In genomic region chr18:58545338-58546096, GRCh38 we compare ENCODE assay signal across 21 cellular contexts.
A peak's percentile ranks its signal among the peaks of the same experiment; 100 is the strongest.
DNase-seq lines count a peak whose midpoint lies in the region; ATAC-seq, FAIRE-seq and TF ChIP-seq lines count a peak whose summit lies in the region.
"Had no signal": no experiment of that assay in that cellular context is flagged by ENCODE, and none has a peak within 500 bp of the region (broad histone marks: within the 10 kb centered on the region; RNA-seq: fewer than 3 reads in every experiment).

No MANE protein-coding gene starts in this region.

- TF ChIP-seq POLR2A in GM12892 (IDR thresholded peaks at IDR 0.05; ENCODE audit: low read depth, low read length) (no peak), thyroid gland (IDR thresholded peaks at IDR 0.05) (no peak)

- H3K9me3 ChIP-seq in thyroid gland, result no peaks in the 10 kb centered on the region
- H3K9me3 ChIP-seq in MG63, result no peaks in the 10 kb centered on the region
- H3K9me3 ChIP-seq: breast epithelium, left lung, SJCRH30 had no signal

- no peak overlapping the region for H3K4me3 ChIP-seq in thyroid gland (replicated peaks in 1 of 3)
- no peak overlapping the region for H3K4me3 ChIP-seq in MG63
- H3K4me3 ChIP-seq: breast epithelium, dorsolateral prefrontal cortex, left lung, SJCRH30 had no signal

- peaks cover 86% of the 10 kb centered on the region for H3K4me1 Mint-ChIP-seq in activated CD4-positive, alpha-beta T cell treated with anti-CD3 and anti-CD28 coated beads for 36 hours
- H3K4me1 Mint-ChIP-seq in chondrocyte (ENCODE audit: low read depth), result peaks cover 66% of the 10 kb centered on the region
- peaks cover 45% of the 10 kb centered on the region for H3K4me1 Mint-ChIP-seq in osteocyte (ENCODE audit: unreplicated experiment)

- H3K27me3 Mint-ChIP-seq in activated CD4-positive, alpha-beta T cell treated with anti-CD3 and anti-CD28 coated beads for 36 hours, result no peaks in the 10 kb centered on the region
- no peaks in the 10 kb centered on the region for H3K27me3 Mint-ChIP-seq in chondrocyte (ENCODE audit: low read depth)
- H3K27me3 Mint-ChIP-seq in osteocyte (ENCODE audit: unreplicated experiment), result no peaks in the 10 kb centered on the region
- H3K27me3 Mint-ChIP-seq: B cell, T-helper 17 cell had no signal

- no peaks in the 10 kb centered on the region for H3K9me3 Mint-ChIP-seq in activated CD4-positive, alpha-beta T cell treated with anti-CD3 and anti-CD28 coated beads for 36 hours (ENCODE audit: low read depth)
- H3K9me3 Mint-ChIP-seq in chondrocyte (ENCODE audit: low read depth), result no peaks in the 10 kb centered on the region
- no peaks in the 10 kb centered on the region for H3K9me3 Mint-ChIP-seq in osteocyte (ENCODE audit: unreplicated experiment)

- H3K4me1 ChIP-seq in thyroid gland, result no peaks in the 10 kb centered on the region
- H3K4me1 ChIP-seq: breast epithelium had no signal

- H3K36me3 ChIP-seq in thyroid gland, result no peaks in the 10 kb centered on the region
- H3K36me3 ChIP-seq in MG63, result peaks cover 26% of the 10 kb centered on the region
- H3K36me3 ChIP-seq: breast epithelium, left lung, SJCRH30 had no signal

- no peaks in the 10 kb centered on the region for H3K27me3 ChIP-seq in thyroid gland
- no peaks in the 10 kb centered on the region for H3K27me3 ChIP-seq in MG63
- H3K27me3 ChIP-seq: breast epithelium, left lung, SJCRH30 had no signal

- H3K36me3 Mint-ChIP-seq in activated CD4-positive, alpha-beta T cell treated with anti-CD3 and anti-CD28 coated beads for 36 hours (ENCODE audit: low read depth), result no peaks in the 10 kb centered on the region
- H3K36me3 Mint-ChIP-seq in chondrocyte (ENCODE audit: low read depth), result peaks cover 9% of the 10 kb centered on the region
- H3K36me3 Mint-ChIP-seq in osteocyte (ENCODE audit: unreplicated experiment), result peaks cover 18% of the 10 kb centered on the region

- POLR2A ChIA-PET in activated CD4-positive, alpha-beta T cell treated with anti-CD3 and anti-CD28 coated beads for 36 hours (lab: Charles Lee), result interaction anchor here (0.7 to 1.6 kb wide), 3 partner anchors 125 to 493 kb away, joined by 3 to 9 read pairs (median 7); no protein-coding TSS in a partner anchor

- peak; percentile 60 for FAIRE-seq in GM12892 (lab: Jason Lieb, UNC)
- FAIRE-seq: frontal cortex had no signal

- H3K4me3 Mint-ChIP-seq in activated CD4-positive, alpha-beta T cell treated with anti-CD3 and anti-CD28 coated beads for 36 hours, result no peak overlapping the region
- H3K4me3 Mint-ChIP-seq in chondrocyte (ENCODE audit: unreplicated experiment) (no peak overlapping the region), osteocyte (ENCODE audit: unreplicated experiment) (no peak overlapping the region)
- H3K4me3 Mint-ChIP-seq: B cell, T-helper 17 cell had no signal

- CTCF ChIA-PET in activated CD4-positive, alpha-beta T cell treated with anti-CD3 and anti-CD28 coated beads for 36 hours (lab: Charles Lee), result interaction anchor here (0.6 to 3.6 kb wide), 12 partner anchors 11 to 219 kb away, joined by 3 to 15 read pairs (median 4); no protein-coding TSS in a partner anchor

- no peak for TF ChIP-seq CTCF in chondrocyte (IDR thresholded peaks at IDR 0.05)
- no peak for TF ChIP-seq CTCF in osteocyte (IDR thresholded peaks at IDR 0.05)
- TF ChIP-seq CTCF in thyroid gland (IDR thresholded peaks at IDR 0.05), result no peak

- ATAC-seq in activated CD4-positive, alpha-beta T cell treated with anti-CD3 and anti-CD28 coated beads for 36 hours, result no peak
- no peak for ATAC-seq in GM19324 (IDR thresholded peaks at IDR 0.05; ENCODE audit: low FRiP score, unreplicated experiment)
- ATAC-seq: left lung, T-helper 17 cell had no signal

- 73 to 76% methylated on average over 9 of the region's 9 CpGs for WGBS in thyroid gland, 2 donors

- peak overlapping the region; percentile 76 for H3K27ac Mint-ChIP-seq in activated CD4-positive, alpha-beta T cell treated with anti-CD3 and anti-CD28 coated beads for 36 hours
- peak overlapping the region; percentile 74 for H3K27ac Mint-ChIP-seq in chondrocyte (ENCODE audit: unreplicated experiment)
- peak overlapping the region; percentile 68 for H3K27ac Mint-ChIP-seq in osteocyte (ENCODE audit: unreplicated experiment)
- H3K27ac Mint-ChIP-seq: B cell, T-helper 17 cell had no signal

- no peak overlapping the region for H3K27ac ChIP-seq in thyroid gland
- H3K27ac ChIP-seq: breast epithelium, dorsolateral prefrontal cortex, left lung, SJCRH30 had no signal

- no peak for DNase-seq in activated CD4-positive, alpha-beta T cell treated with anti-CD3 and anti-CD28 coated beads for 36 hours
- no peak for DNase-seq in activated CD4-positive, alpha-beta T cell treated with anti-CD3 and anti-CD28 coated beads, Interleukin-2, amount 50 U/mL, for 4 hours
- DNase-seq in GM12892 (ENCODE audit: insufficient read length) (no peak), chondrocyte (ENCODE audit: low spot score) (no peak), osteocyte (ENCODE audit: extremely low spot score, unreplicated experiment) (no peak), thyroid gland (no peak), MG63 (no peak)
- DNase-seq: 8988T; dorsolateral prefrontal cortex; erythroblast; GDM1; left lung; NCI-H1105; NCI-H526; SJCRH30; stimulated activated CD4-positive, alpha-beta T cell treated with anti-CD3 and anti-CD28 coated beads, Interleukin-4, amount 100 ng/mL, for 1 hour; T-helper 17 cell had no signal

- intact Hi-C loops in activated CD4-positive, alpha-beta T cell treated with anti-CD3 and anti-CD28 coated beads for 36 hours (cut with DNase I, micrococcal nuclease), result loop anchor here (1.0 to 5.0 kb wide), 7 partner anchors 27 to 597 kb away; no protein-coding TSS in a partner anchor
- intact Hi-C loops in thyroid gland (cut with DNase I), result no loop called here
